Comparison of ENCODE assay signal across 11 cellular contexts in the genomic region with DNA sequence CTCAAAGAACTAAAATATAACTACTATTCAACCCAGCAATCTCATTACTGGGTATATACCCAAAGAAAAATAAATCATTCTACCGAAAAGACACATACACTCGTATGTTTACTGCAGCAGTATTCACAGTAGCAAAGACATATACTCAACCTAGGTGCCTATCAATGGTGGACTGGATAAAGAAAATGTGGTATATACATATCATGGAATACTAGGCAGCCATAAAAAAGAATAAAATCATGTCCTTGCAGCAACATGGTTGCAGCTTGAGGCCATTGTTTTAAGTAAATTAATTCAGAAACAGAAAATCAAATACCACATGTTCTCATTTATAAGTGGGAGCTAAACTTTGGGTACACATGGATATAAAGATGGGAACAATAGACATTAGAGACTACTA.
"Had no signal": no experiment of that assay in that cellular context is flagged by ENCODE, and none has a peak within 500 bp of the region (broad histone marks: within the 10 kb centered on the region; RNA-seq: fewer than 3 reads in every experiment).

No MANE protein-coding gene starts in this region.

- H3K4me3 ChIP-seq: GM23248, GM23338, HAP-1 had no signal

- H3K9me3 ChIP-seq: HAP-1 had no signal

- H3K9ac ChIP-seq: GM23248 had no signal

- H3K4me1 ChIP-seq: HAP-1 had no signal

- ATAC-seq: GM23338, HCT116 had no signal

- DNase-seq: GM23248, GOT3, H7, H9, HCEC 1CT, HFFc6 had no signal

- FAIRE-seq: H1, H54 had no signal

- H3K27ac ChIP-seq: GM23248 had no signal

- H2AFZ ChIP-seq: GM23248, GM23338 had no signal

- H3K36me3 ChIP-seq: HAP-1 had no signal

- H3K4me2 ChIP-seq: GM23338 had no signal
